Comparison of ENCODE assay signal across 21 cellular contexts in genomic region chr3:192170659-192171058, GRCh38.
"Had no signal": no experiment of that assay in that cellular context is flagged by ENCODE, and none has a peak within 500 bp of the region (broad histone marks: within the 10 kb centered on the region; RNA-seq: fewer than 3 reads in every experiment).

No MANE protein-coding gene starts in this region.

- H3K27me3 ChIP-seq: cardiac muscle cell, sigmoid colon, upper lobe of left lung had no signal

- H3K36me3 ChIP-seq: cardiac muscle cell, sigmoid colon, upper lobe of left lung had no signal

- H3K27ac ChIP-seq: cardiac muscle cell, psoas muscle, sigmoid colon, upper lobe of left lung had no signal

- H3K4me1 Mint-ChIP-seq: activated CD8-positive, alpha-beta memory T cell treated with anti-CD3 and anti-CD28 coated beads, Interleukin-2, amount 10 ng/mL, durations not matched to agents 7 days and 5 days; activated naive CD4-positive, alpha-beta T cell treated with anti-CD3 and anti-CD28 coated beads, Interleukin-2, amount 50 U/mL, for 24 hours; memory B cell; natural killer cell had no signal

- H3K4me1 ChIP-seq: psoas muscle, sigmoid colon, upper lobe of left lung had no signal

- H3K9me3 Mint-ChIP-seq: T-helper 1 cell treated with Interleukin-12 subunit alpha and Interleukin-12 subunit beta and Interleukin-4 antibody, amounts not matched to agents 30 μg/mL and 1 μg/mL, for 36 hours had no signal

- H3K27me3 Mint-ChIP-seq: activated CD8-positive, alpha-beta memory T cell treated with anti-CD3 and anti-CD28 coated beads, Interleukin-2, amount 10 ng/mL, durations not matched to agents 7 days and 5 days; activated naive CD4-positive, alpha-beta T cell treated with anti-CD3 and anti-CD28 coated beads, Interleukin-2, amount 50 U/mL, for 24 hours; activated T-cell treated with anti-CD3 and anti-CD28 coated beads, Interleukin-2, amount 50 U/mL, for 24 hours had no signal

- H3K27ac Mint-ChIP-seq: activated CD8-positive, alpha-beta memory T cell treated with anti-CD3 and anti-CD28 coated beads, Interleukin-2, amount 10 ng/mL, durations not matched to agents 7 days and 5 days; activated naive CD4-positive, alpha-beta T cell treated with anti-CD3 and anti-CD28 coated beads, Interleukin-2, amount 50 U/mL, for 24 hours; activated T-cell treated with anti-CD3 and anti-CD28 coated beads, Interleukin-2, amount 50 U/mL, for 24 hours; memory B cell; natural killer cell; T-helper 1 cell treated with Interleukin-12 subunit alpha and Interleukin-12 subunit beta and Interleukin-4 antibody, amounts not matched to agents 30 μg/mL and 1 μg/mL, for 36 hours had no signal

- H3K9me3 ChIP-seq: psoas muscle, sigmoid colon, SK-N-SH, upper lobe of left lung had no signal

- DNase-seq: activated CD4-positive, alpha-beta T cell treated with anti-CD3 and anti-CD28 coated beads, Interleukin-2, amount 50 U/mL, for 4 hours; activated CD8-positive, alpha-beta memory T cell treated with anti-CD3 and anti-CD28 coated beads, Interleukin-2, amount 10 ng/mL, durations not matched to agents 7 days and 5 days; activated effector memory CD4-positive, alpha-beta T cell treated with Interleukin-2 at 50 U/mL for 16 hours; activated T-cell treated with anti-CD3 and anti-CD28 coated beads, Interleukin-2, amount 50 U/mL, for 24 hours; amniotic stem cell; erythroblast; natural killer cell; occipital lobe; psoas muscle; sigmoid colon; SK-N-SH; stimulated activated CD4-positive, alpha-beta T cell treated with anti-CD3 and anti-CD28 coated beads, Interleukin-2, amount 100 ng/mL, for 48 hours; stimulated activated naive CD8-positive, alpha-beta T cell treated with anti-CD3 and anti-CD28 coated beads, Interleukin-15, Interleukin-2, amounts not matched to agents 100 U/mL and 50 U/mL, for 24 hours; upper lobe of left lung had no signal

- H3K4me3 Mint-ChIP-seq: activated CD8-positive, alpha-beta memory T cell treated with anti-CD3 and anti-CD28 coated beads, Interleukin-2, amount 10 ng/mL, durations not matched to agents 7 days and 5 days; activated naive CD4-positive, alpha-beta T cell treated with anti-CD3 and anti-CD28 coated beads, Interleukin-2, amount 50 U/mL, for 24 hours; activated T-cell treated with anti-CD3 and anti-CD28 coated beads, Interleukin-2, amount 50 U/mL, for 24 hours; memory B cell; natural killer cell; T-helper 1 cell treated with Interleukin-12 subunit alpha and Interleukin-12 subunit beta and Interleukin-4 antibody, amounts not matched to agents 30 μg/mL and 1 μg/mL, for 36 hours had no signal

- H3K4me2 ChIP-seq: SK-N-SH had no signal

- H3K9ac ChIP-seq: SK-N-SH had no signal

- H3K36me3 Mint-ChIP-seq: activated CD8-positive, alpha-beta memory T cell treated with anti-CD3 and anti-CD28 coated beads, Interleukin-2, amount 10 ng/mL, durations not matched to agents 7 days and 5 days; activated naive CD4-positive, alpha-beta T cell treated with anti-CD3 and anti-CD28 coated beads, Interleukin-2, amount 50 U/mL, for 24 hours; memory B cell; natural killer cell had no signal

- H3K4me3 ChIP-seq: cardiac muscle cell, psoas muscle, sigmoid colon, upper lobe of left lung had no signal

- FAIRE-seq: colon, TTC549 had no signal

- ATAC-seq: activated CD4-positive, CD25-positive, alpha-beta regulatory T cell treated with anti-CD3 and anti-CD28 coated beads, Interleukin-2, amount 50 U/mL, for 24 hours; activated CD8-positive, alpha-beta memory T cell treated with anti-CD3 and anti-CD28 coated beads, Interleukin-2, amount 10 ng/mL, durations not matched to agents 7 days and 5 days; natural killer cell; psoas muscle; stimulated activated naive CD8-positive, alpha-beta T cell treated with anti-CD3 and anti-CD28 coated beads, Interleukin-15, Interleukin-2, amounts not matched to agents 100 U/mL and 50 U/mL, for 24 hours had no signal
